17 cellular contexts compared by ENCODE assay signal in genomic region chr1:198647055-198647454, GRCh38. TPM values are rescaled to one million over a fixed set of nuclear protein-coding genes. Genes with fewer than 3 reads are reported as not detected.
DNase-seq lines count a peak whose midpoint lies in the region; ATAC-seq and TF ChIP-seq lines count a peak whose summit lies in the region.
"Had no signal": no experiment of that assay in that cellular context is flagged by ENCODE, and none has a peak within 500 bp of the region (broad histone marks: within the 10 kb centered on the region; RNA-seq: fewer than 3 reads in every experiment).

No MANE protein-coding gene starts in this region.

- peaks cover 63% of the 10 kb centered on the region for H3K4me1 ChIP-seq in Loucy (ENCODE audit: insufficient read depth, low read length, poor library complexity, severe bottlenecking)
- H3K4me1 ChIP-seq: right lobe of liver, suprapubic skin had no signal

- no peaks in the 10 kb centered on the region for H3K9me3 ChIP-seq in Loucy (ENCODE audit: insufficient read depth, low read depth, low read length)
- H3K9me3 ChIP-seq: right lobe of liver, suprapubic skin had no signal

- no peaks in the 10 kb centered on the region for H3K9me3 Mint-ChIP-seq in activated naive CD4-positive, alpha-beta T cell treated with anti-CD3 and anti-CD28 coated beads for 36 hours
- H3K9me3 Mint-ChIP-seq in activated naive CD8-positive, alpha-beta T cell treated with anti-CD3 and anti-CD28 coated beads, Interleukin-2, amount 50 U/mL, for 24 hours, result no peaks in the 10 kb centered on the region
- no peaks in the 10 kb centered on the region for H3K9me3 Mint-ChIP-seq in stimulated activated naive CD8-positive, alpha-beta T cell treated with anti-CD3 and anti-CD28 coated beads, Interleukin-15, amount 100 ng/mL, for 72 hours

- H3K27me3 ChIP-seq in Loucy (ENCODE audit: insufficient read depth, low read length, poor library complexity, severe bottlenecking), result no peaks in the 10 kb centered on the region
- H3K27me3 ChIP-seq: right lobe of liver, suprapubic skin had no signal

- no peaks in the 10 kb centered on the region for H3K27me3 Mint-ChIP-seq in activated naive CD4-positive, alpha-beta T cell treated with anti-CD3 and anti-CD28 coated beads for 36 hours (ENCODE audit: low read depth)
- H3K27me3 Mint-ChIP-seq in activated naive CD8-positive, alpha-beta T cell treated with anti-CD3 and anti-CD28 coated beads, Interleukin-2, amount 50 U/mL, for 24 hours, result no peaks in the 10 kb centered on the region
- H3K27me3 Mint-ChIP-seq in stimulated activated naive CD8-positive, alpha-beta T cell treated with anti-CD3 and anti-CD28 coated beads, Interleukin-15, amount 100 ng/mL, for 72 hours, result no peaks in the 10 kb centered on the region

- ATAC-seq in activated naive CD8-positive, alpha-beta T cell treated with anti-CD3 and anti-CD28 coated beads, Interleukin-2, amount 50 U/mL, for 24 hours, result no peak
- ATAC-seq in stimulated activated naive CD8-positive, alpha-beta T cell treated with anti-CD3 and anti-CD28 coated beads, Interleukin-15, amount 100 ng/mL, for 72 hours, result no peak
- ATAC-seq in Right ventricle myocardium superior (ENCODE audit: poor library complexity), result no peak
- ATAC-seq: HCT116, right lobe of liver had no signal

- H3K36me3 Mint-ChIP-seq in activated naive CD4-positive, alpha-beta T cell treated with anti-CD3 and anti-CD28 coated beads for 36 hours (ENCODE audit: low read depth), result peaks cover 87% of the 10 kb centered on the region
- peaks cover 74% of the 10 kb centered on the region for H3K36me3 Mint-ChIP-seq in activated naive CD8-positive, alpha-beta T cell treated with anti-CD3 and anti-CD28 coated beads, Interleukin-2, amount 50 U/mL, for 24 hours (ENCODE audit: low read depth)

- H3K79me2 ChIP-seq in Loucy (ENCODE audit: insufficient read depth, low read length), result peaks cover 100% of the 10 kb centered on the region

- peak overlapping the region; percentile 100 for H3K27ac Mint-ChIP-seq in activated naive CD4-positive, alpha-beta T cell treated with anti-CD3 and anti-CD28 coated beads for 36 hours
- H3K27ac Mint-ChIP-seq in activated naive CD8-positive, alpha-beta T cell treated with anti-CD3 and anti-CD28 coated beads, Interleukin-2, amount 50 U/mL, for 24 hours, result peak overlapping the region; percentile 95
- H3K27ac Mint-ChIP-seq in stimulated activated naive CD8-positive, alpha-beta T cell treated with anti-CD3 and anti-CD28 coated beads, Interleukin-15, amount 100 ng/mL, for 72 hours, result peak overlapping the region; percentile 81 to 90

- CTCF ChIA-PET in activated naive CD4-positive, alpha-beta T cell treated with anti-CD3 and anti-CD28 coated beads for 36 hours (lab: Charles Lee), result interaction anchor here (0.6 to 1.3 kb wide), 3 partner anchors 11 to 18 kb away, joined by 3 to 5 read pairs (median 3); no protein-coding TSS in a partner anchor

- peaks cover 64% of the 10 kb centered on the region for H3K36me3 ChIP-seq in Loucy (ENCODE audit: insufficient read depth, low read length)
- H3K36me3 ChIP-seq: right lobe of liver, suprapubic skin had no signal

- peaks cover 12% of the 10 kb centered on the region; the same call in 1 of the 2 replicates for H3F3A ChIP-seq in Loucy (ENCODE audit: low read depth)

- DNase-seq in activated naive CD4-positive, alpha-beta T cell treated with anti-CD3 and anti-CD28 coated beads for 36 hours, result peak; percentile 46
- no peak for DNase-seq in activated naive CD4-positive, alpha-beta T cell (lab: John Stamatoyannopoulos, UW)
- DNase-seq in activated naive CD8-positive, alpha-beta T cell treated with anti-CD3 and anti-CD28 coated beads, Interleukin-2, amount 50 U/mL, for 24 hours, result no peak
- no peak for DNase-seq in stimulated activated naive CD8-positive, alpha-beta T cell treated with anti-CD3 and anti-CD28 coated beads, Interleukin-15, amount 100 ng/mL, for 72 hours
- DNase-seq in ecto neural progenitor cell (ENCODE audit: low spot score), result no peak
- no peak for DNase-seq in Right ventricle myocardium superior
- DNase-seq in mucosa of gallbladder (ENCODE audit: low spot score), result no peak
- DNase-seq: amygdala; central memory CD4-positive, alpha-beta T cell; NCI-H526 treated with DMSO at 0.1 percent for 48 hours; nucleus accumbens; PC-9; right lobe of liver; stimulated activated CD4-positive, alpha-beta T cell treated with anti-CD3 and anti-CD28 coated beads, Interleukin-1b, Interleukin-23, amount 100 ng/mL, for 48 hours had no signal

- peak overlapping the region; percentile 85 for H3K4me3 ChIP-seq in Loucy (ENCODE audit: low read length, poor library complexity, severe bottlenecking)
- H3K4me3 ChIP-seq: PC-9, right lobe of liver, suprapubic skin had no signal

- H3K4me1 Mint-ChIP-seq in activated naive CD4-positive, alpha-beta T cell treated with anti-CD3 and anti-CD28 coated beads for 36 hours (ENCODE audit: low read depth), result peaks cover 62% of the 10 kb centered on the region
- H3K4me1 Mint-ChIP-seq in activated naive CD8-positive, alpha-beta T cell treated with anti-CD3 and anti-CD28 coated beads, Interleukin-2, amount 50 U/mL, for 24 hours, result peaks cover 91% of the 10 kb centered on the region
- peaks cover 57% of the 10 kb centered on the region for H3K4me1 Mint-ChIP-seq in stimulated activated naive CD8-positive, alpha-beta T cell treated with anti-CD3 and anti-CD28 coated beads, Interleukin-15, amount 100 ng/mL, for 72 hours

- no peak for TF ChIP-seq CTCF in Loucy (conservative IDR thresholded peaks at IDR 0.05; ENCODE audit: low read length)

- H4K20me1 ChIP-seq in Loucy (ENCODE audit: insufficient read depth, low read length, poor library complexity, severe bottlenecking), result peaks cover 16% of the 10 kb centered on the region

- H2AFZ ChIP-seq in Loucy (ENCODE audit: low read length), result no peak overlapping the region
- H2AFZ ChIP-seq: PC-9 had no signal

- peak overlapping the region; percentile 97 for H3K9ac ChIP-seq in Loucy (ENCODE audit: low read depth, low read length, poor library complexity, severe bottlenecking)

- H3K4me2 ChIP-seq in Loucy (ENCODE audit: low read depth, low read length, poor library complexity, severe bottlenecking), result peak overlapping the region; percentile 95
- H3K4me2 ChIP-seq: PC-9 had no signal

- no peaks in the 10 kb centered on the region for H3K9me2 ChIP-seq in Loucy (replicated peaks; ENCODE audit: low read depth, low read length)

- intact Hi-C loops in activated naive CD4-positive, alpha-beta T cell treated with anti-CD3 and anti-CD28 coated beads for 36 hours (cut with micrococcal nuclease), result no loop called here
- intact Hi-C loops in Right ventricle myocardium superior (cut with DNase I), result no loop called here

- H3K4me3 Mint-ChIP-seq in activated naive CD4-positive, alpha-beta T cell treated with anti-CD3 and anti-CD28 coated beads for 36 hours, result peak overlapping the region; percentile 82
- H3K4me3 Mint-ChIP-seq in activated naive CD8-positive, alpha-beta T cell treated with anti-CD3 and anti-CD28 coated beads, Interleukin-2, amount 50 U/mL, for 24 hours, result peak overlapping the region; percentile 87
- H3K4me3 Mint-ChIP-seq in stimulated activated naive CD8-positive, alpha-beta T cell treated with anti-CD3 and anti-CD28 coated beads, Interleukin-15, amount 100 ng/mL, for 72 hours, result peak overlapping the region; percentile 72 to 90

RNA-seq across cellular contexts. Expression of gene PTPRC, which starts 8.2 kb away (rescaled TPM):
- 100 to 1,000 TPM; 689 to 714 TPM for total RNA-seq in activated naive CD4-positive, alpha-beta T cell treated with anti-CD3 and anti-CD28 coated beads for 36 hours
- 7.2 TPM for total RNA-seq in Right ventricle myocardium superior
- total RNA-seq in mucosa of gallbladder, result 29.8 TPM

Comparison
In these comparisons a context has a peak if more than half of its experiments do, and no peak if none do; other contexts are left out.
1. RNA of gene PTPRC, which starts 8.2 kb away (total RNA-seq): 689 to 714 TPM in activated naive CD4-positive, alpha-beta T cell treated with anti-CD3 and anti-CD28 coated beads for 36 hours; 29.8 TPM in mucosa of gallbladder (single experiment) and 7.2 TPM in Right ventricle myocardium superior (single experiment); every median in the first group is over 10 times any median in the second.
2. Peak in every context shown above with its lines, with median percentiles within 50 percentile points of each other: H3K27ac Mint-ChIP-seq and H3K4me3 Mint-ChIP-seq.